ENCODE assay signal across 1 cellular context in genomic region chr10:132858121-132859081, GRCh38.
TF ChIP-seq lines count a peak whose summit lies in the region.

No MANE protein-coding gene starts in this region.

TF ChIP-seq in GM23338, 12 proteins besides CTCF, POLR2A, EP300 and RAD21:
- TF ChIP-seq, protein P1, sequence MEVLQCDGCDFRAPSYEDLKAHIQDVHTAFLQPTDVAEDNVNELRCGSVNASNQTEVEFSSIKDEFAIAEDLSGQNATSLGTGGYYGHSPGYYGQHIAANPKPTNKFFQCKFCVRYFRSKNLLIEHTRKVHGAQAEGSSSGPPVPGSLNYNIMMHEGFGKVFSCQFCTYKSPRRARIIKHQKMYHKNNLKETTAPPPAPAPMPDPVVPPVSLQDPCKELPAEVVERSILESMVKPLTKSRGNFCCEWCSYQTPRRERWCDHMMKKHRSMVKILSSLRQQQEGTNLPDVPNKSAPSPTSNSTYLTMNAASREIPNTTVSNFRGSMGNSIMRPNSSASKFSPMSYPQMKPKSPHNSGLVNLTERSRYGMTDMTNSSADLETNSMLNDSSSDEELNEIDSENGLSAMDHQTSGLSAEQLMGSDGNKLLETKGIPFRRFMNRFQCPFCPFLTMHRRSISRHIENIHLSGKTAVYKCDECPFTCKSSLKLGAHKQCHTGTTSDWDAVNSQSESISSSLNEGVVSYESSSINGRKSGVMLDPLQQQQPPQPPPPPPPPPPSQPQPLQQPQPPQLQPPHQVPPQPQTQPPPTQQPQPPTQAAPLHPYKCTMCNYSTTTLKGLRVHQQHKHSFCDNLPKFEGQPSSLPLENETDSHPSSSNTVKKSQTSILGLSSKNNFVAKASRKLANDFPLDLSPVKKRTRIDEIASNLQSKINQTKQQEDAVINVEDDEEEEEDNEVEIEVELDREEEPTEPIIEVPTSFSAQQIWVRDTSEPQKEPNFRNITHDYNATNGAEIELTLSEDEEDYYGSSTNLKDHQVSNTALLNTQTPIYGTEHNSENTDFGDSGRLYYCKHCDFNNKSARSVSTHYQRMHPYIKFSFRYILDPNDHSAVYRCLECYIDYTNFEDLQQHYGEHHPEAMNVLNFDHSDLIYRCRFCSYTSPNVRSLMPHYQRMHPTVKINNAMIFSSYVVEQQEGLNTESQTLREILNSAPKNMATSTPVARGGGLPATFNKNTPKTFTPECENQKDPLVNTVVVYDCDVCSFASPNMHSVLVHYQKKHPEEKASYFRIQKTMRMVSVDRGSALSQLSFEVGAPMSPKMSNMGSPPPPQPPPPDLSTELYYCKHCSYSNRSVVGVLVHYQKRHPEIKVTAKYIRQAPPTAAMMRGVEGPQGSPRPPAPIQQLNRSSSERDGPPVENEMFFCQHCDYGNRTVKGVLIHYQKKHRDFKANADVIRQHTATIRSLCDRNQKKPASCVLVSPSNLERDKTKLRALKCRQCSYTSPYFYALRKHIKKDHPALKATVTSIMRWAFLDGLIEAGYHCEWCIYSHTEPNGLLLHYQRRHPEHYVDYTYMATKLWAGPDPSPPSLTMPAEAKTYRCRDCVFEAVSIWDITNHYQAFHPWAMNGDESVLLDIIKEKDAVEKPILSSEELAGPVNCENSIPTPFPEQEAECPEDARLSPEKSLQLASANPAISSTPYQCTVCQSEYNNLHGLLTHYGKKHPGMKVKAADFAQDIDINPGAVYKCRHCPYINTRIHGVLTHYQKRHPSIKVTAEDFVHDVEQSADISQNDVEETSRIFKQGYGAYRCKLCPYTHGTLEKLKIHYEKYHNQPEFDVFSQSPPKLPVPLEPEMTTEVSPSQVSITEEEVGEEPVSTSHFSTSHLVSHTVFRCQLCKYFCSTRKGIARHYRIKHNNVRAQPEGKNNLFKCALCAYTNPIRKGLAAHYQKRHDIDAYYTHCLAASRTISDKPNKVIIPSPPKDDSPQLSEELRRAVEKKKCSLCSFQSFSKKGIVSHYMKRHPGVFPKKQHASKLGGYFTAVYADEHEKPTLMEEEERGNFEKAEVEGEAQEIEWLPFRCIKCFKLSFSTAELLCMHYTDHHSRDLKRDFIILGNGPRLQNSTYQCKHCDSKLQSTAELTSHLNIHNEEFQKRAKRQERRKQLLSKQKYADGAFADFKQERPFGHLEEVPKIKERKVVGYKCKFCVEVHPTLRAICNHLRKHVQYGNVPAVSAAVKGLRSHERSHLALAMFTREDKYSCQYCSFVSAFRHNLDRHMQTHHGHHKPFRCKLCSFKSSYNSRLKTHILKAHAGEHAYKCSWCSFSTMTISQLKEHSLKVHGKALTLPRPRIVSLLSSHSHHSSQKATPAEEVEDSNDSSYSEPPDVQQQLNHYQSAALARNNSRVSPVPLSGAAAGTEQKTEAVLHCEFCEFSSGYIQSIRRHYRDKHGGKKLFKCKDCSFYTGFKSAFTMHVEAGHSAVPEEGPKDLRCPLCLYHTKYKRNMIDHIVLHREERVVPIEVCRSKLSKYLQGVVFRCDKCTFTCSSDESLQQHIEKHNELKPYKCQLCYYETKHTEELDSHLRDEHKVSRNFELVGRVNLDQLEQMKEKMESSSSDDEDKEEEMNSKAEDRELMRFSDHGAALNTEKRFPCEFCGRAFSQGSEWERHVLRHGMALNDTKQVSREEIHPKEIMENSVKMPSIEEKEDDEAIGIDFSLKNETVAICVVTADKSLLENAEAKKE (CRISPR knock-in tag; IDR thresholded peaks at IDR 0.05): no peak
- TF ChIP-seq POLR2AphosphoS5 (IDR thresholded peaks at IDR 0.05; ENCODE audit: low read depth): no peak
- TF ChIP-seq STAT1 (IDR thresholded peaks at IDR 0.05; ENCODE audit: unreplicated experiment): no peak
- no peak for TF ChIP-seq CREB1 (CRISPR knock-in tag; IDR thresholded peaks at IDR 0.05; ENCODE audit: low read depth)
- TF ChIP-seq ZNF114 (CRISPR knock-in tag; IDR thresholded peaks at IDR 0.05): no peak
